ENCODE assay signal across 8 cellular contexts in the genomic region with DNA sequence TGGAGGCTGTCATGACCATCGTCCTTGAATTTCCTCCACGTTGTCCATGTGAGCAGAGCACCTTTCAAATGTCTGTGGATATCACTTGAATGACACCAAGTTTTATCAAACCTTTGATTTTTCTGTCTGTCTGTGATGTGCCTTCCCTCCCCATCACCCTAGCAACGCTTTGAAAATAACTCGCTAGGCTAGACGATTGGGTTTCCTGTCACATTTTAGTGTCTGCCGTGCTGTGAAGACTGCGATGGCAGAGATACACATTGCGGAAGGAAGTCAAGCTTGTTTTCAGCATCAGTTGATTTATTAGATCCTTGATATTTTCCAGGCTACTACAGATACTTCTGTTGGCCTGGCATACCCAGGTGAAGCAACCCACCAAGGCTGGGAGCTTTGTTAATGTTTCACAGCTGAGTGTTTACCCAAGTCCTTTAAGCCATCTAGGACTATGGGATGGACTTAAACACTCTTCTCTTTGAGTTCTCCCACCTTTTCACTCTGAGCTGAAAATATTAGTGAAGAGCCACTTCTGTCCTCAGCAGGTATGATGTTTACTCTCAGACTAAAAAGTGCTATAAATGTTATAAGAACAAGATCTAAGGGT.
DNase-seq lines count a peak whose midpoint lies in the region; ATAC-seq and FAIRE-seq lines count a peak whose summit lies in the region.

No MANE protein-coding gene starts in this region.

- no peak for DNase-seq in GM19239 (ENCODE audit: insufficient read length, low spot score)
- peak; percentile 74 for DNase-seq in NCI-H748 (lab: John Stamatoyannopoulos, UW; ENCODE audit: unreplicated experiment)
- DNase-seq in activated gamma-delta T cell treated with anti-CD3 and anti-CD28 coated beads, Interleukin-2, amount 50 U/mL, for 16 hours (ENCODE audit: low read depth), result peak; percentile 61
- DNase-seq in stimulated activated CD4-positive, alpha-beta T cell treated with anti-CD3 and anti-CD28 coated beads, Interleukin-15, amount 100 ng/mL, for 24 hours, result peak; percentile 51
- no peak for DNase-seq in globus pallidus (ENCODE audit: low spot score)
- DNase-seq in COLO829 (ENCODE audit: low spot score), result no peak
- DNase-seq in kidney glomerular epithelial cell (lab: John Stamatoyannopoulos, UW), result no peak

- FAIRE-seq in GM19239 (lab: Jason Lieb, UNC), result peak; percentile 82

- ATAC-seq in HG03108 (IDR thresholded peaks at IDR 0.05; ENCODE audit: unreplicated experiment), result no peak

Comparison
In these comparisons a context has a peak if more than half of its experiments do, and no peak if none do; other contexts are left out.
1. DNase-seq: peak in NCI-H748 (single experiment), activated gamma-delta T cell treated with anti-CD3 and anti-CD28 coated beads, Interleukin-2, amount 50 U/mL, for 16 hours (single experiment) and stimulated activated CD4-positive, alpha-beta T cell treated with anti-CD3 and anti-CD28 coated beads, Interleukin-15, amount 100 ng/mL, for 24 hours (single experiment); none in GM19239 (single experiment), globus pallidus (single experiment), COLO829 (single experiment) and kidney glomerular epithelial cell (single experiment).